Comparison of ENCODE assay signal across 8 cellular contexts in the genomic region with DNA sequence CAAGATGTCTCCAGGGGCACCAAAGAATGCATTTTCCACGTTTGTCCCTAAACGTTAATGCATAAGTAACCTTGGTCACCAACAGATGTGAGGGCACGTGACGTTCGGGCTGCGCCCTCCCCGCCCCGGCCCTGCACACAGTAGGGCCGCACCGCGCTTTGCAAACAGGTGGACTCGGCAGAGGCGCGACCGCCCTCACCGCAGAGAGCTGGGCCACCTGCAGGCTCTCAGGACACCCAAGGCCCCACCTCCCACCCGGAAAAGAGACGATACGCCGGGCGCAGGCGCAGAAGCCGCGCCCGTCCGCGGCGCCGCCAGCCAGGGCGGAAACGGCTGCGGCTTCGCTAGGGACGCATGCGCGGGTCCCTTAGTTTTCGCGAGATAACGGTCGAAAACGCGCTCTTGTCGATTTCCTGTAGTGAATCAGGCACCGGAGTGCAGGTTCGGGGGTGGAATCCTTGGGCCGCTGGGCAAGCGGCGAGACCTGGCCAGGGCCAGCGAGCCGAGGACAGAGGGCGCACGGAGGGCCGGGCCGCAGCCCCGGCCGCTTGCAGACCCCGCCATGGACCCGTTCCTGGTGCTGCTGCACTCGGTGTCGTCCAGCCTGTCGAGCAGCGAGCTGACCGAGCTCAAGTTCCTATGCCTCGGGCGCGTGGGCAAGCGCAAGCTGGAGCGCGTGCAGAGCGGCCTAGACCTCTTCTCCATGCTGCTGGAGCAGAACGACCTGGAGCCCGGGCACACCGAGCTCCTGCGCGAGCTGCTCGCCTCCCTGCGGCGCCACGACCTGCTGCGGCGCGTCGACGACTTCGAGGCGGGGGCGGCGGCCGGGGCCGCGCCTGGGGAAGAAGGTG. TPM values are rescaled to one million over a fixed set of nuclear protein-coding genes. Genes with fewer than 3 reads are reported as not detected.
DNase-seq lines count a peak whose midpoint lies in the region; ATAC-seq and TF ChIP-seq lines count a peak whose summit lies in the region.

A gene with protein sequence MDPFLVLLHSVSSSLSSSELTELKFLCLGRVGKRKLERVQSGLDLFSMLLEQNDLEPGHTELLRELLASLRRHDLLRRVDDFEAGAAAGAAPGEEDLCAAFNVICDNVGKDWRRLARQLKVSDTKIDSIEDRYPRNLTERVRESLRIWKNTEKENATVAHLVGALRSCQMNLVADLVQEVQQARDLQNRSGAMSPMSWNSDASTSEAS (plus strand): TSS at position 399 of the 851 bp plus-strand sequence. CDS start 164 bp downstream, at position 563.

- peak within 1 kb of the TSS; percentile 71 for H3K4me2 ChIP-seq in SU-DHL-6 (ENCODE audit: low read depth, low read length, poor library complexity, severe bottlenecking)
- peak within 1 kb of the TSS; percentile 87 for H3K4me2 ChIP-seq in parathyroid adenoma (ENCODE audit: low read length)

- ATAC-seq in activated naive CD8-positive, alpha-beta T cell treated with anti-CD3 and anti-CD28 coated beads, Interleukin-2, amount 10 ng/mL, durations not matched to agents 7 days and 5 days (ENCODE audit: low read depth) = peak; percentile 74
- peak; percentile 93 for ATAC-seq in Right ventricle myocardium superior (ENCODE audit: poor library complexity)

- peaks cover 11% of the 10 kb centered on the region; the same call in 1 of the 2 replicates for H4K20me1 ChIP-seq in SU-DHL-6 (ENCODE audit: low read depth, low read length)

- H3K27me3 Mint-ChIP-seq in activated naive CD8-positive, alpha-beta T cell treated with anti-CD3 and anti-CD28 coated beads, Interleukin-2, amount 10 ng/mL, durations not matched to agents 7 days and 5 days = peaks cover 3% of the 10 kb centered on the region

- no peaks in the 10 kb centered on the region for H3K9me3 Mint-ChIP-seq in activated naive CD8-positive, alpha-beta T cell treated with anti-CD3 and anti-CD28 coated beads, Interleukin-2, amount 10 ng/mL, durations not matched to agents 7 days and 5 days

- H3K4me1 Mint-ChIP-seq in activated naive CD8-positive, alpha-beta T cell treated with anti-CD3 and anti-CD28 coated beads, Interleukin-2, amount 10 ng/mL, durations not matched to agents 7 days and 5 days = peaks cover 30% of the 10 kb centered on the region

- TF ChIP-seq CTCF in SU-DHL-6 (IDR thresholded peaks at IDR 0.05; ENCODE audit: insufficient read depth, low read length, poor library complexity, severe bottlenecking) (no peak), parathyroid adenoma (IDR thresholded peaks at IDR 0.05) (no peak), tibial artery (IDR thresholded peaks at IDR 0.05) (peak in 1 of 2 experiments; percentile 13)

- H3K27me3 ChIP-seq in SU-DHL-6 (ENCODE audit: low read length) (no peaks in the 10 kb centered on the region), parathyroid adenoma (ENCODE audit: control insufficient read depth, insufficient read depth, low read length) (no peaks in the 10 kb centered on the region), tibial artery (peaks cover 0 to 4% of the 10 kb centered on the region in 2 donors)

- H3K27ac ChIP-seq in SU-DHL-6 (ENCODE audit: low read depth, low read length) (peak within 1 kb of the TSS; percentile 71), parathyroid adenoma (peak within 1 kb of the TSS; percentile 67), tibial artery (peak within 1 kb of the TSS; percentile 85 to 95)

- H3K36me3 Mint-ChIP-seq in activated naive CD8-positive, alpha-beta T cell treated with anti-CD3 and anti-CD28 coated beads, Interleukin-2, amount 10 ng/mL, durations not matched to agents 7 days and 5 days = peaks cover 19% of the 10 kb centered on the region

- peaks cover 2% of the 10 kb centered on the region; the same call in 1 of the 2 replicates for H3K36me3 ChIP-seq in SU-DHL-6 (ENCODE audit: low read length)
- no peaks in the 10 kb centered on the region for H3K36me3 ChIP-seq in parathyroid adenoma (ENCODE audit: control insufficient read depth, insufficient read depth, low read length)
- peaks cover 17 to 32% (median 28%) of the 10 kb centered on the region in 3 donors for H3K36me3 ChIP-seq in tibial artery

- H3K27ac Mint-ChIP-seq in activated naive CD8-positive, alpha-beta T cell treated with anti-CD3 and anti-CD28 coated beads, Interleukin-2, amount 10 ng/mL, durations not matched to agents 7 days and 5 days = peak within 1 kb of the TSS; percentile 98

- H3K4me3 ChIP-seq in SU-DHL-6 (ENCODE audit: insufficient read depth, low read length, poor library complexity, severe bottlenecking) (peak within 1 kb of the TSS; percentile 99), parathyroid adenoma (ENCODE audit: low read depth, low read length) (peak within 1 kb of the TSS; percentile 82), tibial artery (peak within 1 kb of the TSS; percentile 94 to 100)

- POLR2A ChIA-PET in HEK293T (lab: Yijun Ruan, JAX) = interaction anchor here (0.6 to 1.2 kb wide), 5 partner anchors 25 to 301 kb away, joined by 3 to 5 read pairs (median 3); no protein-coding TSS in a partner anchor
- POLR2A ChIA-PET in activated naive CD8-positive, alpha-beta T cell treated with anti-CD3 and anti-CD28 coated beads, Interleukin-2, amount 10 ng/mL, durations not matched to agents 7 days and 5 days (lab: Charles Lee) = interaction anchor here (0.6 to 2.5 kb wide), 8 partner anchors 8 to 1250 kb away, joined by 3 to 6 read pairs (median 4); a partner anchor contains a TSS

- intact Hi-C loops in Right ventricle myocardium superior (cut with DNase I) = no loop called here
- intact Hi-C loops in tibial artery (cut with DNase I; ENCODE audit: low total_unique reads) = loop anchor here (10.0 kb wide), 1 partner anchor 72 kb away; a partner anchor contains a TSS

- H3K9me3 ChIP-seq in SU-DHL-6 (ENCODE audit: insufficient read depth, low read length) (no peaks in the 10 kb centered on the region), parathyroid adenoma (ENCODE audit: control insufficient read depth, low read length) (no peaks in the 10 kb centered on the region), tibial artery (no peaks in the 10 kb centered on the region)

- H3K79me2 ChIP-seq in SU-DHL-6 (ENCODE audit: insufficient read depth, low read length) (peaks cover 34% of the 10 kb centered on the region), parathyroid adenoma (no peaks in the 10 kb centered on the region)

- H3F3A ChIP-seq in SU-DHL-6 (ENCODE audit: insufficient read depth) = no peaks in the 10 kb centered on the region

- H3K9ac ChIP-seq in SU-DHL-6 (ENCODE audit: low read length) = peak within 1 kb of the TSS; percentile 98
- H3K9ac ChIP-seq in parathyroid adenoma = peak within 1 kb of the TSS; percentile 53

- peak within 1 kb of the TSS; percentile 96 for H3K4me3 Mint-ChIP-seq in activated naive CD8-positive, alpha-beta T cell treated with anti-CD3 and anti-CD28 coated beads, Interleukin-2, amount 10 ng/mL, durations not matched to agents 7 days and 5 days

- DNase-seq in GM04504 (ENCODE audit: low read depth) (peak; percentile 85), HEK293T (ENCODE audit: extremely low spot score) (peak; percentile 95), NCI-H1048 (lab: John Stamatoyannopoulos, UW) (peak; percentile 87), Right ventricle myocardium superior (peak; percentile 93), tibial artery (peak; percentile 85 to 94)
- peak; percentile 89 for DNase-seq in activated naive CD8-positive, alpha-beta T cell treated with anti-CD3 and anti-CD28 coated beads, Interleukin-2, amount 10 ng/mL, durations not matched to agents 7 days and 5 days

- peak within 1 kb of the TSS; percentile 59 for H2AFZ ChIP-seq in SU-DHL-6 (ENCODE audit: low read depth, low read length, severe bottlenecking)
- peak within 1 kb of the TSS; percentile 77 for H2AFZ ChIP-seq in parathyroid adenoma

- no peaks in the 10 kb centered on the region for H3K9me2 ChIP-seq in SU-DHL-6 (replicated peaks; ENCODE audit: insufficient read depth, low read length)

- H3K4me1 ChIP-seq in parathyroid adenoma (no peaks in the 10 kb centered on the region), tibial artery (peaks cover 0 to 26% (median 18%) of the 10 kb centered on the region in 4 donors)

- CTCF ChIA-PET in HEK293T (lab: Yijun Ruan, JAX) = interaction anchor here (1.0 kb wide), 1 partner anchor 294 kb away, joined by 3 read pairs; no protein-coding TSS in a partner anchor

TF ChIP-seq in HEK293T, 16 proteins besides CTCF, POLR2A, EP300 and RAD21:
- TF ChIP-seq FOXA1 (IDR thresholded peaks at IDR 0.05) (no peak), HDGF (IDR thresholded peaks at IDR 0.05; ENCODE audit: borderline replicate concordance) (no peak), FOXM1 (IDR thresholded peaks at IDR 0.05; ENCODE audit: borderline replicate concordance) (no peak), ELF4 (IDR thresholded peaks at IDR 0.05) (peak; percentile 42; the same call in 1 of the 2 replicates), L3MBTL2 (conservative IDR thresholded peaks at IDR 0.05) (peak; percentile 36), CTBP1 (IDR thresholded peaks at IDR 0.05; ENCODE audit: borderline replicate concordance) (no peak)

RNA-seq across cellular contexts. Expression of the gene that starts here (rescaled TPM):
- total RNA-seq in activated naive CD8-positive, alpha-beta T cell treated with anti-CD3 and anti-CD28 coated beads, Interleukin-2, amount 10 ng/mL, durations not matched to agents 7 days and 5 days = 10 to 100 TPM; 40.4 to 41.3 TPM
- total RNA-seq in Right ventricle myocardium superior = 10.3 TPM

Comparison
In these comparisons a context has a peak if more than half of its experiments do, and no peak if none do; other contexts are left out.
1. Peak in every context shown above with its lines: DNase-seq, ATAC-seq, H3K4me3 ChIP-seq and H3K27ac ChIP-seq.